In the genomic region with DNA sequence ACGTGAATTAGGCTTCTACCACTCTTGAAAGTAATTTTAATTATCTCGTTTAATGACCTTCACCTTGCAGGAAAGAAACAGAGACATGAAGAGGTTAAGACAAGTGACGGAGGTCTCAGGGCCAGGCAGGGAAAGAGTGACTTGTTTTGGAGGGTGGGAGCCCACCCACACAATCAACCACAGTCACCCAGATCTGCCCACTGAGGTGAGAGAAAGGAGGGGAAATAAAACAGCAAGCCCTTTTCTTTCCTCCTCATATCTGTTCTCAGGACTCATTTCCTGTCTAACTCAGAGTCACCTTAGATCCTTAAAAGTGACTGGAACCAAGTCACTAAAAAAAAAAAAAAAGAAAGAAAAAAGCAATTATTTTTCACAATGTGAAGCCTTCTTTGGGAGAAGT, we compare ENCODE assay signal across 10 cellular contexts. TPM values are rescaled to one million over a fixed set of nuclear protein-coding genes. Genes with fewer than 3 reads are reported as not detected.
A peak's percentile ranks its signal among the peaks of the same experiment; 100 is the strongest.
DNase-seq lines count a peak whose midpoint lies in the region; ATAC-seq and TF ChIP-seq lines count a peak whose summit lies in the region.
"Had no signal": no experiment of that assay in that cellular context is flagged by ENCODE, and none has a peak within 500 bp of the region (broad histone marks: within the 10 kb centered on the region; RNA-seq: fewer than 3 reads in every experiment).

No MANE protein-coding gene starts in this region.

- TF ChIP-seq CTCF in body of pancreas (IDR thresholded peaks at IDR 0.05): no peak
- no peak for TF ChIP-seq CTCF in nephron (IDR thresholded peaks at IDR 0.05; ENCODE audit: unreplicated experiment in 3 of 3)
- no peak for TF ChIP-seq CTCF in transverse colon (IDR thresholded peaks at IDR 0.05)

- WGBS in body of pancreas, 2 donors: 44 to 53% methylated on average over 3 of the region's 3 CpGs
- WGBS in transverse colon (ENCODE audit: low coverage in 1 of 2), 2 donors: 76 to 87% methylated on average over 3 of the region's 3 CpGs

- H3K36me3 Mint-ChIP-seq in activated naive CD4-positive, alpha-beta T cell treated with anti-CD3 and anti-CD28 coated beads, Interleukin-2, amount 50 U/mL, for 72 hours: no peaks in the 10 kb centered on the region
- no peaks in the 10 kb centered on the region for H3K36me3 Mint-ChIP-seq in nephron (ENCODE audit: low read depth)
- H3K36me3 Mint-ChIP-seq in natural killer cell treated with Interleukin-12 subunit alpha and Interleukin-12 subunit beta and Interleukin-15 and Interleukin-18, amount 100 ng/mL, for 72 hours: no peaks in the 10 kb centered on the region

- H3K4me1 ChIP-seq in body of pancreas (peaks cover 76% of the 10 kb centered on the region), transverse colon (peaks cover 16 to 94% (median 63%) of the 10 kb centered on the region in 4 donors)

- H3K4me3 ChIP-seq in body of pancreas (no peak overlapping the region), transverse colon (no peak overlapping the region)

- no peak for TF ChIP-seq POLR2A in body of pancreas (IDR thresholded peaks at IDR 0.05)
- no peak for TF ChIP-seq POLR2A in transverse colon (IDR thresholded peaks at IDR 0.05)

- H3K9me3 ChIP-seq in body of pancreas: no peaks in the 10 kb centered on the region
- no peaks in the 10 kb centered on the region for H3K9me3 ChIP-seq in transverse colon

- H3K27ac Mint-ChIP-seq in activated naive CD4-positive, alpha-beta T cell treated with anti-CD3 and anti-CD28 coated beads, Interleukin-2, amount 50 U/mL, for 72 hours: peak overlapping the region in 1 of 2 donors; percentile 9
- peak overlapping the region in 2 of 3 experiments; percentile 14 to 70 for H3K27ac Mint-ChIP-seq in nephron
- no peak overlapping the region for H3K27ac Mint-ChIP-seq in natural killer cell treated with Interleukin-12 subunit alpha and Interleukin-12 subunit beta and Interleukin-15 and Interleukin-18, amount 100 ng/mL, for 72 hours
- H3K27ac Mint-ChIP-seq: memory B cell had no signal

- in situ Hi-C loops in transverse colon (cut with MboI; ENCODE audit: low pct_ligation_motif_present in 1 of 4, low pct_unique_long_range_greater_than_20kb in 1 of 4, low sequenced_read_pairs in 3 of 4): no loop called here

- no peak for DNase-seq in activated naive CD4-positive, alpha-beta T cell treated with anti-CD3 and anti-CD28 coated beads, Interleukin-2, amount 50 U/mL, for 72 hours (ENCODE audit: low spot score in 2 of 2)
- no peak for DNase-seq in activated naive CD4-positive, alpha-beta T cell treated with Interleukin-2 at 50 U/mL for 16 hours
- DNase-seq in body of pancreas (no peak), transverse colon (no peak), NCI-H1105 (lab: John Stamatoyannopoulos, UW) (no peak)
- no peak for DNase-seq in natural killer cell treated with Interleukin-12 subunit alpha and Interleukin-12 subunit beta and Interleukin-15 and Interleukin-18, amount 100 ng/mL, for 72 hours (ENCODE audit: low spot score)
- DNase-seq: NCI-H2107 had no signal

- no peaks in the 10 kb centered on the region for H3K9me3 Mint-ChIP-seq in activated naive CD4-positive, alpha-beta T cell treated with anti-CD3 and anti-CD28 coated beads, Interleukin-2, amount 50 U/mL, for 72 hours
- no peaks in the 10 kb centered on the region for H3K9me3 Mint-ChIP-seq in nephron
- no peaks in the 10 kb centered on the region for H3K9me3 Mint-ChIP-seq in natural killer cell treated with Interleukin-12 subunit alpha and Interleukin-12 subunit beta and Interleukin-15 and Interleukin-18, amount 100 ng/mL, for 72 hours
- H3K9me3 Mint-ChIP-seq: memory B cell had no signal

- peak overlapping the region; percentile 38 to 75 (median 70) for H3K27ac ChIP-seq in body of pancreas
- peak overlapping the region; percentile 27 to 68 (median 57) for H3K27ac ChIP-seq in transverse colon

- H3K4me3 Mint-ChIP-seq in nephron: no peak overlapping the region
- no peak overlapping the region for H3K4me3 Mint-ChIP-seq in natural killer cell treated with Interleukin-12 subunit alpha and Interleukin-12 subunit beta and Interleukin-15 and Interleukin-18, amount 100 ng/mL, for 72 hours
- H3K4me3 Mint-ChIP-seq: memory B cell had no signal

- ATAC-seq in activated naive CD4-positive, alpha-beta T cell treated with anti-CD3 and anti-CD28 coated beads, Interleukin-2, amount 50 U/mL, for 72 hours: peak; percentile 16 to 40
- ATAC-seq in body of pancreas (peak; percentile 4), HG02642 (IDR thresholded peaks at IDR 0.05; ENCODE audit: poor library complexity, unreplicated experiment) (no peak)
- no peak for ATAC-seq in natural killer cell treated with Interleukin-12 subunit alpha and Interleukin-12 subunit beta and Interleukin-15 and Interleukin-18, amount 100 ng/mL, for 72 hours

- intact Hi-C loops in body of pancreas (cut with DNase I) (no loop called here), transverse colon (cut with DNase I; ENCODE audit: low total_unique reads) (no loop called here)

- H3K27me3 ChIP-seq in body of pancreas (no peaks in the 10 kb centered on the region), transverse colon (no peaks in the 10 kb centered on the region)

- H3K4me1 Mint-ChIP-seq in nephron: peaks cover 33% of the 10 kb centered on the region
- H3K4me1 Mint-ChIP-seq in natural killer cell treated with Interleukin-12 subunit alpha and Interleukin-12 subunit beta and Interleukin-15 and Interleukin-18, amount 100 ng/mL, for 72 hours (ENCODE audit: low read depth in 2 of 2): peaks cover 16 to 19% of the 10 kb centered on the region in 2 donors

- no peak for TF ChIP-seq EP300 in transverse colon (IDR thresholded peaks at IDR 0.05; ENCODE audit: low read depth)

- H3K36me3 ChIP-seq in body of pancreas (replicated peaks in 1 of 2; ENCODE audit: insufficient read depth in 1 of 2, low read depth in 2 of 2) (no peaks in the 10 kb centered on the region), transverse colon (no peaks in the 10 kb centered on the region)

- peaks cover 8% of the 10 kb centered on the region for H3K27me3 Mint-ChIP-seq in nephron (ENCODE audit: low read depth)
- H3K27me3 Mint-ChIP-seq in natural killer cell treated with Interleukin-12 subunit alpha and Interleukin-12 subunit beta and Interleukin-15 and Interleukin-18, amount 100 ng/mL, for 72 hours: no peaks in the 10 kb centered on the region
- H3K27me3 Mint-ChIP-seq: memory B cell had no signal

RNA-seq across cellular contexts. Expression of a gene that starts 26.8 kb away (rescaled TPM):
- total RNA-seq in activated naive CD4-positive, alpha-beta T cell treated with anti-CD3 and anti-CD28 coated beads, Interleukin-2, amount 50 U/mL, for 72 hours: not detected
- 10 to 100 TPM; 18.5 to 41.5 TPM for total RNA-seq in body of pancreas
- 100 to 1,000 TPM; 120 to 321 (median 252) TPM for total RNA-seq in transverse colon
- total RNA-seq in natural killer cell treated with Interleukin-12 subunit alpha and Interleukin-12 subunit beta and Interleukin-15 and Interleukin-18, amount 100 ng/mL, for 72 hours: not detected

Comparison
In these comparisons a context has a peak if more than half of its experiments do, and no peak if none do; other contexts are left out.
1. ATAC-seq: peak in activated naive CD4-positive, alpha-beta T cell treated with anti-CD3 and anti-CD28 coated beads, Interleukin-2, amount 50 U/mL, for 72 hours (2 of 2) and body of pancreas (single experiment); none in natural killer cell treated with Interleukin-12 subunit alpha and Interleukin-12 subunit beta and Interleukin-15 and Interleukin-18, amount 100 ng/mL, for 72 hours (0 of 2) and HG02642 (single experiment).
2. H3K27ac Mint-ChIP-seq: peak in nephron (2 of 3); none in natural killer cell treated with Interleukin-12 subunit alpha and Interleukin-12 subunit beta and Interleukin-15 and Interleukin-18, amount 100 ng/mL, for 72 hours (0 of 2).
3. RNA of a gene that starts 26.8 kb away (total RNA-seq): 120 to 321 TPM in transverse colon and 18.5 to 41.5 TPM in body of pancreas; not detected in activated naive CD4-positive, alpha-beta T cell treated with anti-CD3 and anti-CD28 coated beads, Interleukin-2, amount 50 U/mL, for 72 hours and not detected in natural killer cell treated with Interleukin-12 subunit alpha and Interleukin-12 subunit beta and Interleukin-15 and Interleukin-18, amount 100 ng/mL, for 72 hours; every median in the first group is over 10 times any median in the second.